In genomic region chr1:168509204-168509603, GRCh38 we compare ENCODE assay signal across 13 cellular contexts. TPM values are rescaled to one million over a fixed set of nuclear protein-coding genes. Genes with fewer than 3 reads are reported as not detected.
"Had no signal": no experiment of that assay in that cellular context is flagged by ENCODE, and none has a peak within 500 bp of the region (broad histone marks: within the 10 kb centered on the region; RNA-seq: fewer than 3 reads in every experiment).

No MANE protein-coding gene starts in this region.

- ATAC-seq: body of pancreas had no signal

- H3K4me3 ChIP-seq: body of pancreas, sigmoid colon, stomach, thoracic aorta had no signal

- H3K9me3 Mint-ChIP-seq: activated naive CD4-positive, alpha-beta T cell treated with anti-CD3 and anti-CD28 coated beads for 36 hours had no signal

- H3K27ac Mint-ChIP-seq: activated naive CD4-positive, alpha-beta T cell treated with anti-CD3 and anti-CD28 coated beads for 36 hours had no signal

- H3K4me3 Mint-ChIP-seq: activated naive CD4-positive, alpha-beta T cell treated with anti-CD3 and anti-CD28 coated beads for 36 hours had no signal

- H3K9me3 ChIP-seq: body of pancreas, sigmoid colon, stomach, thoracic aorta had no signal

- H3K27me3 ChIP-seq: body of pancreas, sigmoid colon, stomach had no signal

- H3K27ac ChIP-seq: body of pancreas, stomach, thoracic aorta had no signal

- H3K36me3 ChIP-seq: sigmoid colon, stomach, thoracic aorta had no signal

- DNase-seq: activated CD4-positive, CD25-positive, alpha-beta regulatory T cell; activated naive CD4-positive, alpha-beta T cell treated with anti-CD3 and anti-CD28 coated beads for 36 hours; amniotic stem cell; body of pancreas; erythroblast; hypothalamus; mammary epithelial cell; sigmoid colon; stimulated activated CD4-positive, alpha-beta T cell treated with anti-CD3 and anti-CD28 coated beads, Interleukin-2, amount 100 ng/mL, for 24 hours; stomach had no signal

RNA-seq across cellular contexts. Expression of gene XCL2, which starts 34.6 kb away (rescaled TPM):
- total RNA-seq: activated naive CD4-positive, alpha-beta T cell treated with anti-CD3 and anti-CD28 coated beads for 36 hours; body of pancreas; glomerular endothelial cell; mammary epithelial cell; osteoblast; thoracic aorta had no signal
